In the genomic region with DNA sequence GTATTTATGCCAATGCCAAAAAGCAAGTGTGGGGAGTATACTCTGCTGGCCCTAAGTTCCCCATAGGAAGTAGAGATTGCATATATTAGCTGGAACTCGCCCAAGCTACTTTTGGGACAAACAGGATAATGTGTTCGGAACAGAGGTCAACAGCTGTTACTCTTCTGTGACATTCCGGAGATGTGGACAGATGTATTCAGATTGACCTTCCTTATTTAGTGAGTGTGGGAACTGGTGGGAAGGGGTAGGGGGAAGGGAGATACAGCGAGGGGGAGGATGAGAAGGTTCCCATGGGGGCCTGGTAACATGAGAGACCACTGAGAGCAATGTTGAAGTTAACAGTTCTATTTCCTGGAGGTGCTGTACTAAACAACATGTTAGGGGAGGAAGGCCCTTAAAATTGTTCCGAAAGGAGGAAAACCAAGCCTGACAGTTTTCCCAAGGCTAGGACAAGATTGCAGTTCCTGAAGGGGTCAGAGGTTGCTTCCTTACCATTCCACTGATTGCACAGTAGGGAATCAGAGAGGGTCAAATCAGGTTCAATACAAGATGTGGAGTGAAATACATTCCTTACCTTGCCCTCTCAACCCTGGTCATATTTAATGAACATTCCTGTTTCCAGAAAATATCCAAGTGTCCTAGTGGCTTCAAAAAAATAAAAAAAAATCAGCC, we compare ENCODE assay signal across 19 cellular contexts. TPM values are rescaled to one million over a fixed set of nuclear protein-coding genes. Genes with fewer than 3 reads are reported as not detected.
A peak's percentile ranks its signal among the peaks of the same experiment; 100 is the strongest.
DNase-seq lines count a peak whose midpoint lies in the region; ATAC-seq and TF ChIP-seq lines count a peak whose summit lies in the region.
"Had no signal": no experiment of that assay in that cellular context is flagged by ENCODE, and none has a peak within 500 bp of the region (broad histone marks: within the 10 kb centered on the region; RNA-seq: fewer than 3 reads in every experiment).

No MANE protein-coding gene starts in this region.

- peak overlapping the region; percentile 56 for H3K27ac ChIP-seq in upper lobe of right lung
- H3K27ac ChIP-seq: SJSA1 had no signal

- peaks cover 67% of the 10 kb centered on the region for H3K4me1 Mint-ChIP-seq in nephron

- TF ChIP-seq CTCF in choroid plexus epithelial cell (conservative IDR thresholded peaks at IDR 0.05; ENCODE audit: low read depth, low read length) (no peak), nephron (IDR thresholded peaks at IDR 0.05; ENCODE audit: unreplicated experiment in 3 of 3) (no peak), upper lobe of right lung (IDR thresholded peaks at IDR 0.05) (no peak)

- peaks cover under 1% of the 10 kb centered on the region for H3K9me3 Mint-ChIP-seq in nephron

- H3K4me3 ChIP-seq in choroid plexus epithelial cell (ENCODE audit: low read depth, low read length) = no peak overlapping the region
- no peak overlapping the region for H3K4me3 ChIP-seq in upper lobe of right lung
- H3K4me3 ChIP-seq: breast epithelium, esophagus muscularis mucosa, SJSA1 had no signal

- H3K36me3 ChIP-seq in upper lobe of right lung = no peaks in the 10 kb centered on the region
- H3K36me3 ChIP-seq: breast epithelium, esophagus muscularis mucosa, SJSA1 had no signal

- ATAC-seq in left ventricle myocardium superior (peak; percentile 73), upper lobe of right lung (peak; percentile 56), GM18909 (IDR thresholded peaks at IDR 0.05; ENCODE audit: poor library complexity, unreplicated experiment) (no peak)
- ATAC-seq: naive thymus-derived CD4-positive, alpha-beta T cell had no signal

- H3K4me1 ChIP-seq in upper lobe of right lung = peaks cover 44% of the 10 kb centered on the region
- H3K4me1 ChIP-seq: breast epithelium, SJSA1 had no signal

- no peaks in the 10 kb centered on the region for H3K27me3 ChIP-seq in upper lobe of right lung
- H3K27me3 ChIP-seq: breast epithelium, esophagus muscularis mucosa, SJSA1 had no signal

- intact Hi-C loops in left ventricle myocardium superior (cut with micrococcal nuclease) = no loop called here
- intact Hi-C loops in upper lobe of right lung (cut with DNase I) = no loop called here
- intact Hi-C loops in head of caudate nucleus (cut with DNase I) = no loop called here

- no peak overlapping the region for H3K4me3 Mint-ChIP-seq in nephron
- H3K4me3 Mint-ChIP-seq: naive thymus-derived CD4-positive, alpha-beta T cell had no signal

- no peaks in the 10 kb centered on the region for H3K9me3 ChIP-seq in upper lobe of right lung
- H3K9me3 ChIP-seq: breast epithelium, esophagus muscularis mucosa, SJSA1 had no signal

- peak overlapping the region; percentile 64 to 93 (median 79) for H3K27ac Mint-ChIP-seq in nephron

- H3K27me3 Mint-ChIP-seq in nephron (ENCODE audit: low read depth) = no peaks in the 10 kb centered on the region
- H3K27me3 Mint-ChIP-seq: naive thymus-derived CD4-positive, alpha-beta T cell had no signal

- DNase-seq in choroid plexus epithelial cell (ENCODE audit: low read depth) (peak; percentile 57), left ventricle myocardium superior (no peak), upper lobe of right lung (no peak), SHP77 treated with DMSO at 0.1 percent for 48 hours (lab: John Stamatoyannopoulos, UW) (no peak), head of caudate nucleus (no peak)
- DNase-seq: activated CD4-positive, CD25-positive, alpha-beta regulatory T cell treated with anti-CD3 and anti-CD28 coated beads, Interleukin-2, amount 50 U/mL, for 72 hours; hypothalamus; kidney glomerular epithelial cell; naive thymus-derived CD4-positive, alpha-beta T cell; NCI-H2029; NCI-H510A; stimulated activated CD4-positive, alpha-beta T cell treated with anti-CD3 and anti-CD28 coated beads, Interleukin-2, amount 100 ng/mL, for 24 hours; T-helper 9 cell had no signal

- no peaks in the 10 kb centered on the region for H3K36me3 Mint-ChIP-seq in nephron (ENCODE audit: low read depth)

RNA-seq across cellular contexts. Expression of a gene that starts 14.3 kb away (rescaled TPM):
- total RNA-seq in left ventricle myocardium superior (0.92 TPM), upper lobe of right lung (2.5 TPM)
- total RNA-seq: renal cortical epithelial cell, SJSA1 had no signal
